ENCODE assay signal across 8 cellular contexts in the genomic region with DNA sequence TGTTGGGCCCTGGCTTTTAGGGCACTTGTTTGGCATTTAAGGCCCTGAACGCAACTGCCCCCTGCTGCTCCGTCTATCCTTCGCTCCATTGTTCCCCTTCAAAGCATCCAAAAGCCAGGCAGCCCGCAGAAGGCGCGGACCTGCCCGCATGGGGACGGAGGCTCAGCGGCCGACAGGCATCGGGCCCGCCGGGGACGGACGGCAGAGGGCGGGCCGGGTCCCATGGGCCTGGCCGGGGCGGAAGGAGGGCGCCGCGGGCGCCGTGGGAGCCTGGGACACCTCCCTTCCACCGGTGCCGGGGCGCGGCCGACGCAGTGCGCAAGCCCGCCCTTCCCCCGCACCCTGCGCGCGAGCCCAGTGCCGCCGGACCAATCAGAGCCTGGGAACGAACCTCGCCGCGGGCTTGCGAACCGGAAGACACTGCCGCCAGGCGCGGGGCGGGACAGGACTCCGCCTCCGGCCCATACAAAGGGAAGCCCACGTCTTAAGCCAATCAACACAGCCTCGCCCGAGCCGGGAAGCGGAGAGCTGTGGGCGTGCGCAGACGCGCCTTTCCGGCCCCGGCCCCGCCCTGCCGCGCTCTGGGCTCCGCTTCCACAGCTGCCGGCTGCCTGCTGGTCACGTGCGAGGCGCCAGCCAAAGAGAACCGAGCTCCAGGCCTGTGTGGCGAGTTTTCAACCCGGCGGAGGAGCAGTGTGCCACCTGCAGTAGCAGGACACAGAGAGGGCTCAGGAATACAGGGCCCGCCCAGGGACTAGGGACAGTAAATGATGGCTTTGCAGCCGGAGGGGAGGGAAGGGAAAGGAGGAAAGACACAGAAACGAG. TPM values are rescaled to one million over a fixed set of nuclear protein-coding genes. Genes with fewer than 3 reads are reported as not detected.
DNase-seq lines count a peak whose midpoint lies in the region; ATAC-seq and TF ChIP-seq lines count a peak whose summit lies in the region.

No MANE protein-coding gene starts in this region.

- peaks cover 14% of the 10 kb centered on the region for H3K4me1 ChIP-seq in CD8-positive, alpha-beta T cell (ENCODE audit: insufficient read depth, low read length)
- H3K4me1 ChIP-seq in duodenal mucosa (ENCODE audit: control insufficient read depth in 1 of 2, insufficient read depth in 2 of 2, low read length in 2 of 2) = peaks cover 19 to 29% of the 10 kb centered on the region in 2 donors

- WGBS in lower leg skin, 2 donors = 0 to 24% methylated on average over 12 to 41 of the region's 76 CpGs

- TF ChIP-seq POLR2A in lower leg skin (IDR thresholded peaks at IDR 0.05) = no peak

- ATAC-seq in CD8-positive, alpha-beta T cell = peak; percentile 69
- ATAC-seq in GM19455 (IDR thresholded peaks at IDR 0.05; ENCODE audit: unreplicated experiment) = peak; percentile 67

- intact Hi-C loops in CD8-positive, alpha-beta T cell (cut with DNase I, micrococcal nuclease) = loop anchor here (1.0 to 5.0 kb wide), 6 partner anchors 43 to 204 kb away; a partner anchor contains a TSS
- intact Hi-C loops in lower leg skin (cut with DNase I; ENCODE audit: low total_unique reads) = no loop called here

- peaks cover 24% of the 10 kb centered on the region for H3K36me3 Mint-ChIP-seq in CD8-positive, alpha-beta T cell
- H3K36me3 Mint-ChIP-seq in activated CD4-positive, alpha-beta memory T cell treated with anti-CD3 and anti-CD28 coated beads, Interleukin-2, amount 10 ng/mL, durations not matched to agents 7 days and 5 days (ENCODE audit: low read depth) = peaks cover 41% of the 10 kb centered on the region

- peak overlapping the region; percentile 87 for H3K4me3 Mint-ChIP-seq in CD8-positive, alpha-beta T cell
- H3K4me3 Mint-ChIP-seq in activated CD4-positive, alpha-beta memory T cell treated with anti-CD3 and anti-CD28 coated beads, Interleukin-2, amount 10 ng/mL, durations not matched to agents 7 days and 5 days = peak overlapping the region; percentile 91

- no peaks in the 10 kb centered on the region for H3K27me3 ChIP-seq in CD8-positive, alpha-beta T cell (ENCODE audit: insufficient read depth, low read length)
- no peaks in the 10 kb centered on the region for H3K27me3 ChIP-seq in duodenal mucosa (ENCODE audit: control insufficient read depth in 1 of 2, insufficient read depth in 2 of 2, low read length in 2 of 2)

- no peaks in the 10 kb centered on the region for H3K36me3 ChIP-seq in CD8-positive, alpha-beta T cell (ENCODE audit: insufficient read depth, low read length)
- H3K36me3 ChIP-seq in duodenal mucosa (ENCODE audit: control insufficient read depth in 1 of 2, insufficient read depth in 2 of 2, low read length in 2 of 2) = peaks cover 0 to 21% of the 10 kb centered on the region in 2 donors

- H3K27ac ChIP-seq in CD8-positive, alpha-beta T cell (ENCODE audit: low read depth, low read length) = peak overlapping the region; percentile 95
- H3K27ac ChIP-seq in duodenal mucosa (ENCODE audit: low read depth, low read length) = peak overlapping the region; percentile 94

- CTCF ChIA-PET in CD8-positive, alpha-beta T cell (lab: Charles Lee) = interaction anchor here (1.3 to 11.6 kb wide), 4 partner anchors 16 to 133 kb away, joined by 3 to 205 read pairs (median 6); a partner anchor contains a TSS
- CTCF ChIA-PET in activated CD4-positive, alpha-beta memory T cell treated with anti-CD3 and anti-CD28 coated beads, Interleukin-2, amount 10 ng/mL, durations not matched to agents 7 days and 5 days (lab: Charles Lee) = interaction anchor here (0.6 to 10.4 kb wide), 6 partner anchors 8 to 141 kb away, joined by 3 to 148 read pairs (median 4); a partner anchor contains a TSS

- no peaks in the 10 kb centered on the region for H3K27me3 Mint-ChIP-seq in CD8-positive, alpha-beta T cell (ENCODE audit: low read depth)
- H3K27me3 Mint-ChIP-seq in activated CD4-positive, alpha-beta memory T cell treated with anti-CD3 and anti-CD28 coated beads, Interleukin-2, amount 10 ng/mL, durations not matched to agents 7 days and 5 days = no peaks in the 10 kb centered on the region

- no peaks in the 10 kb centered on the region for H3K9me3 ChIP-seq in CD8-positive, alpha-beta T cell (ENCODE audit: low read length)
- no peaks in the 10 kb centered on the region for H3K9me3 ChIP-seq in duodenal mucosa (ENCODE audit: control insufficient read depth in 1 of 2, low read length in 2 of 2)

- peak overlapping the region; percentile 99 for H3K27ac Mint-ChIP-seq in CD8-positive, alpha-beta T cell
- peak overlapping the region; percentile 97 for H3K27ac Mint-ChIP-seq in activated CD4-positive, alpha-beta memory T cell treated with anti-CD3 and anti-CD28 coated beads, Interleukin-2, amount 10 ng/mL, durations not matched to agents 7 days and 5 days

- no peak for TF ChIP-seq CTCF in CD8-positive, alpha-beta T cell (IDR thresholded peaks at IDR 0.05)
- TF ChIP-seq CTCF in lower leg skin (IDR thresholded peaks at IDR 0.05) = no peak

- POLR2A ChIA-PET in CD8-positive, alpha-beta T cell (lab: Charles Lee) = interaction anchor here (0.7 to 10.2 kb wide), 6 partner anchors 12 to 92 kb away, joined by 3 to 100 read pairs (median 11); a partner anchor contains a TSS
- POLR2A ChIA-PET in activated CD4-positive, alpha-beta memory T cell treated with anti-CD3 and anti-CD28 coated beads, Interleukin-2, amount 10 ng/mL, durations not matched to agents 7 days and 5 days (lab: Charles Lee) = interaction anchor here (1.0 to 9.6 kb wide), 14 partner anchors 8 to 620 kb away, joined by 3 to 201 read pairs (median 8); a partner anchor contains a TSS

- no peaks in the 10 kb centered on the region for H3K9me3 Mint-ChIP-seq in CD8-positive, alpha-beta T cell
- H3K9me3 Mint-ChIP-seq in activated CD4-positive, alpha-beta memory T cell treated with anti-CD3 and anti-CD28 coated beads, Interleukin-2, amount 10 ng/mL, durations not matched to agents 7 days and 5 days = no peaks in the 10 kb centered on the region

- H3K9ac ChIP-seq in duodenal mucosa (ENCODE audit: low read depth in 1 of 2, low read length in 2 of 2) = peak overlapping the region; percentile 92 to 94

- peak; percentile 81 to 96 (median 89) for DNase-seq in CD8-positive, alpha-beta T cell
- peak; percentile 97 for DNase-seq in HK-2 (ENCODE audit: unreplicated experiment)
- DNase-seq in NCI-H82 treated with DMSO at 0.1 percent for 48 hours (lab: John Stamatoyannopoulos, UW; ENCODE audit: unreplicated experiment) = peak; percentile 99
- DNase-seq in activated CD4-positive, alpha-beta memory T cell treated with anti-CD3 and anti-CD28 coated beads, Interleukin-2, amount 10 ng/mL, durations not matched to agents 7 days and 5 days = peak; percentile 95
- peak; percentile 93 to 99 for DNase-seq in lower leg skin (ENCODE audit: low spot score in 2 of 2)
- peak; percentile 84 to 93 for DNase-seq in stimulated activated CD4-positive, alpha-beta T cell treated with anti-CD3 and anti-CD28 coated beads, Interleukin-4, amount 100 ng/mL, for 4 hours

- peak overlapping the region; percentile 87 for H3K4me3 ChIP-seq in CD8-positive, alpha-beta T cell (ENCODE audit: low read depth, low read length)
- H3K4me3 ChIP-seq in duodenal mucosa (ENCODE audit: low read depth in 1 of 2, low read length in 2 of 2) (peak overlapping the region; percentile 74 to 77), lower leg skin (ENCODE audit: low read depth, poor library complexity, severe bottlenecking) (peak overlapping the region; percentile 50)

- H3K4me1 Mint-ChIP-seq in CD8-positive, alpha-beta T cell (ENCODE audit: low read depth) = peaks cover 31% of the 10 kb centered on the region
- peaks cover 34% of the 10 kb centered on the region for H3K4me1 Mint-ChIP-seq in activated CD4-positive, alpha-beta memory T cell treated with anti-CD3 and anti-CD28 coated beads, Interleukin-2, amount 10 ng/mL, durations not matched to agents 7 days and 5 days

RNA-seq across cellular contexts. Expression of a gene that starts 2.1 kb away (rescaled TPM):
- 100 to 1,000 TPM; 432 to 440 TPM for total RNA-seq in CD8-positive, alpha-beta T cell
- 100 to 1,000 TPM; 262 to 267 TPM for total RNA-seq in activated CD4-positive, alpha-beta memory T cell treated with anti-CD3 and anti-CD28 coated beads, Interleukin-2, amount 10 ng/mL, durations not matched to agents 7 days and 5 days
- total RNA-seq in lower leg skin = 10 to 100 TPM in 2 of 4 donors, 1 to 10 TPM in 2; 2.7 to 14.8 (median 10.5) TPM

RNA-seq across cellular contexts. Expression of a gene that starts 6.7 kb away (rescaled TPM):
- 10 to 100 TPM; 34.4 to 35.3 TPM for total RNA-seq in CD8-positive, alpha-beta T cell
- 10 to 100 TPM; 63.1 to 63.7 TPM for total RNA-seq in activated CD4-positive, alpha-beta memory T cell treated with anti-CD3 and anti-CD28 coated beads, Interleukin-2, amount 10 ng/mL, durations not matched to agents 7 days and 5 days
- 10 to 100 TPM; 32.6 to 70.9 (median 51.1) TPM for total RNA-seq in lower leg skin

RNA-seq across cellular contexts. Expression of a gene that starts 16.3 kb away (rescaled TPM):
- 1 to 10 TPM; 6.2 to 6.3 TPM for total RNA-seq in CD8-positive, alpha-beta T cell
- total RNA-seq in activated CD4-positive, alpha-beta memory T cell treated with anti-CD3 and anti-CD28 coated beads, Interleukin-2, amount 10 ng/mL, durations not matched to agents 7 days and 5 days = 10 to 100 TPM; 12.1 to 12.8 TPM
- total RNA-seq in lower leg skin = 10 to 100 TPM in 1 of 4 donors, 1 to 10 TPM in 2, under 1 TPM in 1; 0.76 to 11.8 (median 4.2) TPM

RNA-seq across cellular contexts. Expression of a gene that starts 23.7 kb away (rescaled TPM):
- total RNA-seq in CD8-positive, alpha-beta T cell = not detected
- total RNA-seq in activated CD4-positive, alpha-beta memory T cell treated with anti-CD3 and anti-CD28 coated beads, Interleukin-2, amount 10 ng/mL, durations not matched to agents 7 days and 5 days = not detected
- 1 to 10 TPM in 2 of 4 donors, under 1 TPM in 2; 0.53 to 2.6 (median 0.98) TPM for total RNA-seq in lower leg skin

RNA-seq across cellular contexts. Expression of a gene that starts 42.2 kb away (rescaled TPM):
- under 1 TPM in 1 of 2 experiments, not detected in 1; 0.05 TPM for total RNA-seq in CD8-positive, alpha-beta T cell
- 1 to 10 TPM; 4.2 to 5.2 TPM for total RNA-seq in activated CD4-positive, alpha-beta memory T cell treated with anti-CD3 and anti-CD28 coated beads, Interleukin-2, amount 10 ng/mL, durations not matched to agents 7 days and 5 days
- 10 to 100 TPM in 2 of 4 donors, 1 to 10 TPM in 2; 3.0 to 12.9 (median 8.4) TPM for total RNA-seq in lower leg skin

Comparison
In these comparisons a context has a peak if more than half of its experiments do, and no peak if none do; other contexts are left out.
1. Peak in every context shown above with its lines: DNase-seq, ATAC-seq, H3K4me3 ChIP-seq and H3K27ac ChIP-seq.
2. RNA of a gene that starts 2.1 kb away (total RNA-seq): 432 to 440 TPM in CD8-positive, alpha-beta T cell and 262 to 267 TPM in activated CD4-positive, alpha-beta memory T cell treated with anti-CD3 and anti-CD28 coated beads, Interleukin-2, amount 10 ng/mL, durations not matched to agents 7 days and 5 days; 2.7 to 14.8 TPM in lower leg skin; every median in the first group is over 10 times any median in the second.